ENCODE assay signal across 1 cellular context in the genomic region with DNA sequence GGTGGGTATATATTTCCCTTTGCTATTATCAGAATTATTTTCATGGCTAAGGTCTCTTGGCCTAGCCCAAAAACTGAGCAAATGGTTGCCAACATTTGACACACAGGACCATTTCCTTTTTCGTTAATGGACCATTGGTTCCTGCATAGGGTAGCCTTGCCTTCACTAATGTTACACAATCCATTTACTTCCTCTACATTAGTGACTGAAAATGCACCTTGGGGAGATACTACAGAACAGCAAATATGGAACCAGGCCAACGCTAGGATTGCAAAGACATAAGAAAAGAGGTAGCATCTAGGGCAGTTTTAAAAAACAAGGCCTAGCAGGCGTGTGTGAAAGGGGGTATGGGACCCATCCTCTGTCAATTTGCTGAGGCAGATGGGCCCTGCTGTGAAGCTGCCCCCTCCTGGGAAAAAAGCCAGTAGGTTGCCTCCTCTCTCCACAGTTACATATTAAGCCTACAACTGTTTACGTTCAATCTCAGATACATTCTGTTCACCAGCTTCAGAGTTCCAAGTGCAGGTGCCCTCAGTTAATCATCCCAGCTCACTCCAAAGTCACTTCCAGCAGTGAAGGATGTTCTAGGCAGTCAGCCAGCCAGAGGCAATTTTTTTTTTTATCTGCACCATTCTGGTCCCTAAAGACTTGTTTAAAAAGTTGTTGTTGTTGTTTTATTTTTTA.
TF ChIP-seq lines count a peak whose summit lies in the region.

No MANE protein-coding gene starts in this region.

TF ChIP-seq in IMR-90, 13 proteins besides CTCF, POLR2A, EP300 and RAD21:
- TF ChIP-seq CEBPB (IDR thresholded peaks at IDR 0.05; ENCODE audit: low read depth, low read length), result peak; percentile 28; the same call in 1 of the 2 replicates
- TF ChIP-seq, protein P1, sequence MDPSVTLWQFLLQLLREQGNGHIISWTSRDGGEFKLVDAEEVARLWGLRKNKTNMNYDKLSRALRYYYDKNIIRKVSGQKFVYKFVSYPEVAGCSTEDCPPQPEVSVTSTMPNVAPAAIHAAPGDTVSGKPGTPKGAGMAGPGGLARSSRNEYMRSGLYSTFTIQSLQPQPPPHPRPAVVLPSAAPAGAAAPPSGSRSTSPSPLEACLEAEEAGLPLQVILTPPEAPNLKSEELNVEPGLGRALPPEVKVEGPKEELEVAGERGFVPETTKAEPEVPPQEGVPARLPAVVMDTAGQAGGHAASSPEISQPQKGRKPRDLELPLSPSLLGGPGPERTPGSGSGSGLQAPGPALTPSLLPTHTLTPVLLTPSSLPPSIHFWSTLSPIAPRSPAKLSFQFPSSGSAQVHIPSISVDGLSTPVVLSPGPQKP (IDR thresholded peaks at IDR 0.05; ENCODE audit: borderline replicate concordance, low read depth, low read length), result no peak
